ENCODE assay signal across 12 cellular contexts in genomic region chr17:2081564-2081963, GRCh38. TPM values are rescaled to one million over a fixed set of nuclear protein-coding genes. Genes with fewer than 3 reads are reported as not detected.
DNase-seq lines count a peak whose midpoint lies in the region; ATAC-seq and FAIRE-seq lines count a peak whose summit lies in the region.
"Had no signal": no experiment of that assay in that cellular context is flagged by ENCODE, and none has a peak within 500 bp of the region (broad histone marks: within the 10 kb centered on the region; RNA-seq: fewer than 3 reads in every experiment).

No MANE protein-coding gene starts in this region.

- H3K4me3 Mint-ChIP-seq in activated CD8-positive, alpha-beta memory T cell treated with anti-CD3 and anti-CD28 coated beads, Interleukin-2, amount 10 ng/mL, durations not matched to agents 7 days and 5 days: peak overlapping the region; percentile 2
- H3K4me3 Mint-ChIP-seq in T-helper 17 cell: no peak overlapping the region

- H3K36me3 ChIP-seq in small intestine (ENCODE audit: control insufficient read depth in 2 of 2, insufficient read depth in 2 of 2, low read length in 2 of 2): peaks cover 0 to 3% of the 10 kb centered on the region in 2 donors

- peak overlapping the region; percentile 68 to 95 for H3K27ac ChIP-seq in small intestine (ENCODE audit: low read depth in 1 of 2, low read length in 1 of 2)
- H3K27ac ChIP-seq: parathyroid adenoma had no signal

- peaks cover 18 to 20% of the 10 kb centered on the region in 2 donors for H3K4me1 ChIP-seq in small intestine (ENCODE audit: control insufficient read depth in 2 of 2, insufficient read depth in 1 of 2, low read depth in 1 of 2, low read length in 1 of 2)

- peak; percentile 71 for ATAC-seq in activated CD8-positive, alpha-beta memory T cell treated with anti-CD3 and anti-CD28 coated beads, Interleukin-2, amount 10 ng/mL, durations not matched to agents 7 days and 5 days
- ATAC-seq in T-helper 17 cell (no peak), GM19452 (IDR thresholded peaks at IDR 0.05; ENCODE audit: unreplicated experiment) (no peak)

- DNase-seq in activated CD8-positive, alpha-beta memory T cell treated with anti-CD3 and anti-CD28 coated beads, Interleukin-2, amount 10 ng/mL, durations not matched to agents 7 days and 5 days: peak; percentile 76
- DNase-seq in activated CD8-positive, alpha-beta memory T cell treated with anti-CD3 and anti-CD28 coated beads, Interleukin-2, amount 50 U/mL, for 4 hours: no peak
- DNase-seq in T-helper 17 cell (no peak), glomerular visceral epithelial cell (ENCODE audit: extremely low spot score) (peak; percentile 80), small intestine (no peak), mucosa of gallbladder (ENCODE audit: low spot score) (no peak), retina (no peak)
- DNase-seq: NCI-H187 treated with DMSO at 0.1 percent for 48 hours, T-helper 9 cell had no signal

- no peak for FAIRE-seq in small intestine (lab: Jason Lieb, UNC)

- CTCF ChIA-PET in activated CD8-positive, alpha-beta memory T cell treated with anti-CD3 and anti-CD28 coated beads, Interleukin-2, amount 10 ng/mL, durations not matched to agents 7 days and 5 days (lab: Charles Lee): interaction anchor here (0.7 to 12.2 kb wide), 9 partner anchors 9 to 202 kb away, joined by 3 to 198 read pairs (median 6); partner anchors contain the start of gene HIC1

- H3K27me3 ChIP-seq in small intestine (ENCODE audit: control insufficient read depth in 2 of 2, insufficient read depth in 2 of 2, low read length in 2 of 2): no peaks in the 10 kb centered on the region
- H3K27me3 ChIP-seq: cardiac muscle cell had no signal

- no peaks in the 10 kb centered on the region for H3K9me3 Mint-ChIP-seq in activated CD8-positive, alpha-beta memory T cell treated with anti-CD3 and anti-CD28 coated beads, Interleukin-2, amount 10 ng/mL, durations not matched to agents 7 days and 5 days (ENCODE audit: low read depth)

- 69 to 92% (median 83%) methylated on average over 9 of the region's 9 CpGs for WGBS in small intestine, 3 donors

- H3K27ac Mint-ChIP-seq in activated CD8-positive, alpha-beta memory T cell treated with anti-CD3 and anti-CD28 coated beads, Interleukin-2, amount 10 ng/mL, durations not matched to agents 7 days and 5 days: peak overlapping the region; percentile 77
- H3K27ac Mint-ChIP-seq in T-helper 17 cell: peak overlapping the region; percentile 86

- H3K4me1 Mint-ChIP-seq in activated CD8-positive, alpha-beta memory T cell treated with anti-CD3 and anti-CD28 coated beads, Interleukin-2, amount 10 ng/mL, durations not matched to agents 7 days and 5 days: peaks cover 63% of the 10 kb centered on the region
- H3K4me1 Mint-ChIP-seq in T-helper 17 cell: peaks cover 16% of the 10 kb centered on the region

- H3K4me3 ChIP-seq in small intestine (ENCODE audit: low read depth in 1 of 2, low read length in 2 of 2): no peak overlapping the region
- H3K4me3 ChIP-seq: cardiac muscle cell had no signal

- peaks cover 28% of the 10 kb centered on the region for H3K36me3 Mint-ChIP-seq in activated CD8-positive, alpha-beta memory T cell treated with anti-CD3 and anti-CD28 coated beads, Interleukin-2, amount 10 ng/mL, durations not matched to agents 7 days and 5 days
- peaks cover 26% of the 10 kb centered on the region for H3K36me3 Mint-ChIP-seq in T-helper 17 cell (ENCODE audit: low read depth)

- H3K9me3 ChIP-seq in T-helper 17 cell (ENCODE audit: control insufficient read depth, low read length, poor library complexity, severe bottlenecking) (no peaks in the 10 kb centered on the region), small intestine (ENCODE audit: control insufficient read depth, low read depth) (no peaks in the 10 kb centered on the region)

- H3K27me3 Mint-ChIP-seq in activated CD8-positive, alpha-beta memory T cell treated with anti-CD3 and anti-CD28 coated beads, Interleukin-2, amount 10 ng/mL, durations not matched to agents 7 days and 5 days: no peaks in the 10 kb centered on the region
- H3K27me3 Mint-ChIP-seq in T-helper 17 cell: no peaks in the 10 kb centered on the region

RNA-seq across cellular contexts. Expression of gene HIC1, which starts 26.7 kb away (rescaled TPM):
- 100 to 1,000 TPM in 1 of 2 experiments, 10 to 100 TPM in 1; 88.5 to 122 TPM for total RNA-seq in activated CD8-positive, alpha-beta memory T cell treated with anti-CD3 and anti-CD28 coated beads, Interleukin-2, amount 10 ng/mL, durations not matched to agents 7 days and 5 days
- total RNA-seq in T-helper 17 cell: 1 to 10 TPM; 4.6 to 8.1 TPM
- polyA plus RNA-seq in small intestine: 1 to 10 TPM in 2 of 3 donors, under 1 TPM in 1; 0.89 to 6.9 (median 6.2) TPM
- 20.8 TPM for total RNA-seq in mucosa of gallbladder

RNA-seq across cellular contexts. Expression of gene OVCA2, which starts 39.7 kb away (rescaled TPM):
- 10 to 100 TPM; 31.7 to 42.2 TPM for total RNA-seq in activated CD8-positive, alpha-beta memory T cell treated with anti-CD3 and anti-CD28 coated beads, Interleukin-2, amount 10 ng/mL, durations not matched to agents 7 days and 5 days
- 10 to 100 TPM; 28.4 to 35.2 TPM for total RNA-seq in T-helper 17 cell
- polyA plus RNA-seq in small intestine: 10 to 100 TPM; 65.9 to 90.5 (median 80.1) TPM
- total RNA-seq in mucosa of gallbladder: 31.8 TPM

RNA-seq across cellular contexts. Expression of gene DPH1, which starts 51.6 kb away (rescaled TPM):
- total RNA-seq in activated CD8-positive, alpha-beta memory T cell treated with anti-CD3 and anti-CD28 coated beads, Interleukin-2, amount 10 ng/mL, durations not matched to agents 7 days and 5 days: 10 to 100 TPM; 29.2 to 37.5 TPM
- total RNA-seq in T-helper 17 cell: 10 to 100 TPM; 85.1 to 92.6 TPM
- polyA plus RNA-seq in small intestine: 10 to 100 TPM; 11.6 to 19.2 (median 12.5) TPM
- 51.5 TPM for total RNA-seq in mucosa of gallbladder

RNA-seq across cellular contexts. Expression of gene RTN4RL1, which starts 56.4 kb away (rescaled TPM):
- total RNA-seq in activated CD8-positive, alpha-beta memory T cell treated with anti-CD3 and anti-CD28 coated beads, Interleukin-2, amount 10 ng/mL, durations not matched to agents 7 days and 5 days: under 1 TPM; 0.09 to 0.45 TPM
- under 1 TPM; 0.21 to 0.90 TPM for total RNA-seq in T-helper 17 cell
- 1 to 10 TPM in 1 of 3 donors, not detected in 2; 1.0 TPM for polyA plus RNA-seq in small intestine
- 9.3 TPM for total RNA-seq in mucosa of gallbladder

Comparison
In these comparisons a context has a peak if more than half of its experiments do, and no peak if none do; other contexts are left out.
1. DNase-seq: peak in activated CD8-positive, alpha-beta memory T cell treated with anti-CD3 and anti-CD28 coated beads, Interleukin-2, amount 10 ng/mL, durations not matched to agents 7 days and 5 days (single experiment) and glomerular visceral epithelial cell (single experiment); none in activated CD8-positive, alpha-beta memory T cell treated with anti-CD3 and anti-CD28 coated beads, Interleukin-2, amount 50 U/mL, for 4 hours (single experiment), T-helper 17 cell (0 of 3), small intestine (single experiment), mucosa of gallbladder (single experiment) and retina (single experiment).